In the genomic region with DNA sequence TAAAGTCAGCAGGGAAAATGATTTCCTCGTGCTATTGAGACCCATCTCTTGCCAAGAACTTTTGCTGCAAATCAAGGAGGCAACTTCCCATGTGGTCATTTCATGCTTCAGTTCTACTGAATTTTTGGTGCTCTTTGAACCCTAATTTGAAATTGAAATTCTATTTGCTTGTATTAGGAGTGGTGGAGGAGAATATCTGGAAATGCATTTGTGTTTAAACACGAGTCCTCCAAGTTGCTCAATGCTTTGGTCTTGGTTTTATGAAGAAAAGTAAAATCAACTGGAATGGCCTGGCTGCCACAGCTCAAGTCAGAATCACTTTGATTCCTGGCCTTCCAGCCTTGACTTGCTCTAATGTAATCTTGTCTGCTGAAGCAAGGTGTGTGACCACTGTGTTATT, we compare ENCODE assay signal across 31 cellular contexts.
"Had no signal": no experiment of that assay in that cellular context is flagged by ENCODE, and none has a peak within 500 bp of the region (broad histone marks: within the 10 kb centered on the region; RNA-seq: fewer than 3 reads in every experiment).

No MANE protein-coding gene starts in this region.

- H3K9me3 Mint-ChIP-seq: activated naive CD4-positive, alpha-beta T cell treated with anti-CD3 and anti-CD28 coated beads, Interleukin-2, amount 50 U/mL, for 24 hours had no signal

- DNase-seq: activated B cell treated with CpG ODN at 0.5 μM for 24 hours; activated CD4-positive, alpha-beta memory T cell treated with anti-CD3 and anti-CD28 coated beads for 36 hours; activated CD4-positive, alpha-beta T cell treated with anti-CD3 and anti-CD28 coated beads for 4 hours; activated CD4-positive, alpha-beta T cell treated with anti-CD3 and anti-CD28 coated beads, Interleukin-2, amount 50 U/mL, for 1 hour; activated CD4-positive, CD25-positive, alpha-beta regulatory T cell treated with anti-CD3 and anti-CD28 coated beads, Interleukin-2, amount 50 U/mL, for 72 hours; activated CD8-positive, alpha-beta memory T cell treated with anti-CD3 and anti-CD28 coated beads for 24 hours; activated CD8-positive, alpha-beta memory T cell treated with anti-CD3 and anti-CD28 coated beads, Interleukin-2, amount 10 ng/mL, durations not matched to agents 7 days and 5 days; activated gamma-delta T cell; activated naive CD4-positive, alpha-beta T cell treated with Interleukin-2 at 50 U/mL for 16 hours; activated naive CD8-positive, alpha-beta T cell treated with anti-CD3 and anti-CD28 coated beads, Interleukin-2, amount 10 ng/mL, durations not matched to agents 7 days and 5 days; activated T-cell treated with anti-CD3 and anti-CD28 coated beads, Interleukin-2, amount 50 U/mL, for 1 hour; activated T-cell treated with anti-CD3 and anti-CD28 coated beads, Interleukin-2, amount 50 U/mL, for 72 hours; adrenal gland; body of pancreas; Kasumi-1; KG1; MM.1S; NCI-H1105; NCI-H1417 treated with DMSO at 0.1 percent for 48 hours; NCI-H187 treated with DMSO at 0.1 percent for 48 hours; NCI-H2081 treated with DMSO at 0.1 percent for 48 hours; NCI-H345; NCI-H524 treated with DMSO at 0.1 percent for 48 hours; SHP77; SJCRH30 had no signal

- H3K27ac Mint-ChIP-seq: activated B cell treated with CpG ODN at 0.5 μM for 24 hours; activated CD4-positive, alpha-beta memory T cell treated with anti-CD3 and anti-CD28 coated beads for 36 hours; activated CD8-positive, alpha-beta memory T cell treated with anti-CD3 and anti-CD28 coated beads, Interleukin-2, amount 10 ng/mL, durations not matched to agents 7 days and 5 days; activated naive CD4-positive, alpha-beta T cell treated with anti-CD3 and anti-CD28 coated beads, Interleukin-2, amount 50 U/mL, for 24 hours; activated naive CD8-positive, alpha-beta T cell treated with anti-CD3 and anti-CD28 coated beads, Interleukin-2, amount 10 ng/mL, durations not matched to agents 7 days and 5 days; activated T-cell treated with anti-CD3 and anti-CD28 coated beads, Interleukin-2, amount 50 U/mL, for 72 hours; activated T-helper 2 cell treated with anti-CD3 and anti-CD28 coated beads, Interferon-gamma antibody, Interleukin-2, Interleukin-4, amounts not matched to agents 10 μg/mL and 5 μg/mL and 100 μg/mL, durations not matched to agents 14 hours and 24 hours and 36 hours; T-helper 1 cell treated with Interleukin-12 subunit alpha and Interleukin-12 subunit beta and Interleukin-4 antibody, amounts not matched to agents 30 μg/mL and 1 μg/mL, for 36 hours; T-helper 2 cell treated with Interferon-gamma antibody and Interleukin-4, amounts not matched to agents 5 μg/mL and 100 μg/mL, for 36 hours had no signal

- H3K4me1 Mint-ChIP-seq: activated CD8-positive, alpha-beta memory T cell treated with anti-CD3 and anti-CD28 coated beads, Interleukin-2, amount 10 ng/mL, durations not matched to agents 7 days and 5 days; activated naive CD4-positive, alpha-beta T cell treated with anti-CD3 and anti-CD28 coated beads, Interleukin-2, amount 50 U/mL, for 24 hours; activated naive CD8-positive, alpha-beta T cell treated with anti-CD3 and anti-CD28 coated beads, Interleukin-2, amount 10 ng/mL, durations not matched to agents 7 days and 5 days had no signal

- H3K4me3 ChIP-seq: adrenal gland, body of pancreas, breast epithelium, SJCRH30, SK-N-MC had no signal

- H3K36me3 Mint-ChIP-seq: activated CD4-positive, alpha-beta memory T cell treated with anti-CD3 and anti-CD28 coated beads for 36 hours; activated CD8-positive, alpha-beta memory T cell treated with anti-CD3 and anti-CD28 coated beads, Interleukin-2, amount 10 ng/mL, durations not matched to agents 7 days and 5 days; activated naive CD4-positive, alpha-beta T cell treated with anti-CD3 and anti-CD28 coated beads, Interleukin-2, amount 50 U/mL, for 24 hours; activated naive CD8-positive, alpha-beta T cell treated with anti-CD3 and anti-CD28 coated beads, Interleukin-2, amount 10 ng/mL, durations not matched to agents 7 days and 5 days had no signal

- H3K4me3 Mint-ChIP-seq: activated B cell treated with CpG ODN at 0.5 μM for 24 hours; activated CD4-positive, alpha-beta memory T cell treated with anti-CD3 and anti-CD28 coated beads for 36 hours; activated CD8-positive, alpha-beta memory T cell treated with anti-CD3 and anti-CD28 coated beads, Interleukin-2, amount 10 ng/mL, durations not matched to agents 7 days and 5 days; activated naive CD4-positive, alpha-beta T cell treated with anti-CD3 and anti-CD28 coated beads, Interleukin-2, amount 50 U/mL, for 24 hours; activated naive CD8-positive, alpha-beta T cell treated with anti-CD3 and anti-CD28 coated beads, Interleukin-2, amount 10 ng/mL, durations not matched to agents 7 days and 5 days; activated T-cell treated with anti-CD3 and anti-CD28 coated beads, Interleukin-2, amount 50 U/mL, for 72 hours; T-helper 1 cell treated with Interleukin-12 subunit alpha and Interleukin-12 subunit beta and Interleukin-4 antibody, amounts not matched to agents 30 μg/mL and 1 μg/mL, for 36 hours; T-helper 2 cell treated with Interferon-gamma antibody and Interleukin-4, amounts not matched to agents 5 μg/mL and 100 μg/mL, for 36 hours had no signal

- H3K27me3 Mint-ChIP-seq: activated B cell treated with CpG ODN at 0.5 μM for 24 hours; activated CD4-positive, alpha-beta memory T cell treated with anti-CD3 and anti-CD28 coated beads for 36 hours; activated CD8-positive, alpha-beta memory T cell treated with anti-CD3 and anti-CD28 coated beads, Interleukin-2, amount 10 ng/mL, durations not matched to agents 7 days and 5 days; activated naive CD4-positive, alpha-beta T cell treated with anti-CD3 and anti-CD28 coated beads, Interleukin-2, amount 50 U/mL, for 24 hours; activated naive CD8-positive, alpha-beta T cell treated with anti-CD3 and anti-CD28 coated beads, Interleukin-2, amount 10 ng/mL, durations not matched to agents 7 days and 5 days had no signal
